ENCODE assay signal across 1 cellular context in the genomic region with DNA sequence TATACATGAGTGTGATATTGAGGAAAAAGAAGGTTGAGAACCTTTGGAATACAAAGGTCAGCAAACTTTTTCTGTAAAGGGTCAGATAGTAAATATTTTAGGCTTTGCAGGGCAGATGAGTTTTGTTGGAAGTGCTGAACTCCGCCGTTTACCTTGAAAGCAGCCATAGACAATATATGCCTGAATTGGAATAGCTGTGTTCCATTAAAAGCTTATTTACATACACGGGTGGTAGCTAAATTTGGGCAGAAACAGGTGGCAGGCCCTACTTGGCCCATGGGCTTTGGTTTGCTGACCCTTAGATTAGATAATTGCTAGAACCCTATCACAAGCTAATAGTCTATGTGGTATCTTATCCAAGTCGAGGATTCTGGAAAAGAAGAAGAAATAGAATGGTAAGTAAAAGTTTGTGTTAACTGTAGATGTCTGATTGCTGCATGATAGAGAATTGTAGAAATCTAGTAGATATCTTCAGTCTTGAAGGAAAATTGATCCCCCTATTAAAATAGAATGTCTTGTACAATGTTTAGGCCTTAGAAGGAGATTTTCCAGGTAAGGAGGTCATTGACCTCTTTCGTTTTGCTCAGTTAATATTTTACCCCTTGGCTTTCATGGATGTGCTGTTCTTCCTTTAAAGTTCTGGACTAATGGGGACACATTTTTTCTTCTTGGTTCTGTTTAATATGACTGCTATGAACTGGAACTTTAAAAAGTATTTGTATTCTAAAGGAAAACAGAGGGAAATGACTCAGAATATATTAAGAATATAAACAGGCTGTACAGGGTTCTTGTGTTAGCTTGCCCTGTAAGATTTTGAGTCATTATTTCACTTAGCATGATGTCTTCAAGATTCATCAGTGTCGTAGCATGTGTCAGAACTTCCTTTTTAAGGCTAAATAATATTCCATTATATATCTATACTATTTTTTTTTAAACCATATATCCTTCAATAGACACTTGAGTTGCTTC.
TF ChIP-seq lines count a peak whose summit lies in the region.

No MANE protein-coding gene starts in this region.

TF ChIP-seq in endothelial cell of umbilical vein, 7 proteins besides CTCF, POLR2A, EP300 and RAD21 (continued from another document):
- TF ChIP-seq POLR2AphosphoS5 (IDR thresholded peaks at IDR 0.05; ENCODE audit: insufficient read depth, low read depth, low read length) (no peak), JUN (IDR thresholded peaks at IDR 0.05; ENCODE audit: borderline replicate concordance, insufficient read depth, insufficient read length, low read depth) (peak; percentile 48)
